ENCODE assay signal across 9 cellular contexts in the genomic region with DNA sequence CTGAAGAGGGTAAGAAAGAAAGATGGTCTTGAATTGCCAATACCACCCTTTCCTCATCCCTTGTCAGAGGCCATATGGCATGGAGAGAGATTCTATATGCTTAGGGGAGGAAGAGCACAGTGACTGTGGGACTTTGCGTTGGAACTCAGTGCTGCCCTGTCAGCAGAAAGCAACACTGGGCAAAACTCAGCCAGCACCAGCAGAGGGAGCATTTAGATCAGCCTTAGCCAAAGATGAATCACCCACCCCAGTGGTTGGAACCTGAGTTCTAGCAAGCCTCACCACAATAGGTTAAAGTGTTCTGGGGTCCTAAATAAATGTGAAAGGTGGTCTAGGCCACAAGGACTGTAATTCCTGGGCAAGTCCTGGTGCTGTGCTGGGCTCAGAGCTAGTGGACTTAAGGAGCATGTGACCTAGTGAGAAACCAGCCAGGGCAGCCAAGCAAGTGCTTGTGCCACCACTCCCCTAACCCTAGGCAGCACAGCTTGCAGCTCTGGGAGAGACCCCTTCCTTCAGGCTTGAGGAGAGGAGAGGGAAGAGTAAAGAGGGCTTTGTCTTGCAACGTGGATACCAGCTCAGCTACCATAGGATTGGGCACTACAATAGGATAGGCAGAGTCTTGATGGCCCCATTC. TPM values are rescaled to one million over a fixed set of nuclear protein-coding genes. Genes with fewer than 3 reads are reported as not detected.
DNase-seq lines count a peak whose midpoint lies in the region; ATAC-seq and TF ChIP-seq lines count a peak whose summit lies in the region.
"Had no signal": no experiment of that assay in that cellular context is flagged by ENCODE, and none has a peak within 500 bp of the region (broad histone marks: within the 10 kb centered on the region; RNA-seq: fewer than 3 reads in every experiment).

No MANE protein-coding gene starts in this region.

- H3K36me3 Mint-ChIP-seq in MCF 10A (ENCODE audit: insufficient read depth, unreplicated experiment), result no peaks in the 10 kb centered on the region
- H3K36me3 Mint-ChIP-seq in activated naive CD4-positive, alpha-beta T cell treated with anti-CD3 and anti-CD28 coated beads for 36 hours (ENCODE audit: low read depth), result peaks cover 4% of the 10 kb centered on the region

- no peaks in the 10 kb centered on the region for H3K4me1 Mint-ChIP-seq in MCF 10A (ENCODE audit: insufficient read depth, unreplicated experiment)
- H3K4me1 Mint-ChIP-seq in activated naive CD4-positive, alpha-beta T cell treated with anti-CD3 and anti-CD28 coated beads for 36 hours (ENCODE audit: low read depth), result peaks cover 23% of the 10 kb centered on the region

- ATAC-seq in HG02642 (IDR thresholded peaks at IDR 0.05; ENCODE audit: poor library complexity, unreplicated experiment), result peak; percentile 67
- peak; percentile 88 for ATAC-seq in stimulated activated naive CD8-positive, alpha-beta T cell treated with anti-CD3 and anti-CD28 coated beads, Interleukin-15, Interleukin-2, amounts not matched to agents 100 U/mL and 50 U/mL, for 24 hours

- peaks cover 9% of the 10 kb centered on the region for H3K9me3 Mint-ChIP-seq in MCF 10A (ENCODE audit: unreplicated experiment)
- H3K9me3 Mint-ChIP-seq in activated naive CD4-positive, alpha-beta T cell treated with anti-CD3 and anti-CD28 coated beads for 36 hours, result peaks cover 7% of the 10 kb centered on the region

- H3K27ac ChIP-seq in breast epithelium, result no peak overlapping the region
- H3K27ac ChIP-seq: epithelial cell of prostate had no signal

- DNase-seq in MCF 10A (ENCODE audit: unreplicated experiment) (peak; percentile 59), breast epithelium (ENCODE audit: low spot score in 2 of 2) (no peak), NCI-H1930 (lab: John Stamatoyannopoulos, UW) (peak; percentile 9 to 40), iPS-NIHi7 (ENCODE audit: extremely low spot score) (peak; percentile 55), NCI-H446 treated with DMSO at 0.1 percent for 48 hours (lab: John Stamatoyannopoulos, UW) (no peak)
- DNase-seq in activated naive CD4-positive, alpha-beta T cell treated with anti-CD3 and anti-CD28 coated beads for 36 hours, result peak; percentile 76
- DNase-seq in stimulated activated naive CD8-positive, alpha-beta T cell treated with anti-CD3 and anti-CD28 coated beads, Interleukin-15, Interleukin-2, amounts not matched to agents 100 U/mL and 50 U/mL, for 24 hours, result peak; percentile 63

- no TSS peak for BruUV-seq in MCF 10A (replicated peaks; lab: Mats Ljungman, UMichigan)

- CTCF ChIA-PET in MCF 10A (lab: Yijun Ruan, JAX), result interaction anchor here (0.6 to 2.1 kb wide), 11 partner anchors 11 to 427 kb away, joined by 3 to 15 read pairs (median 4); partner anchors contain the start of gene BCAT1
- CTCF ChIA-PET in activated naive CD4-positive, alpha-beta T cell treated with anti-CD3 and anti-CD28 coated beads for 36 hours (lab: Charles Lee), result interaction anchor here (0.7 to 2.7 kb wide), 3 partner anchors 12 to 194 kb away, joined by 3 to 10 read pairs (median 4); no protein-coding TSS in a partner anchor

- intact Hi-C loops in MCF 10A (cut with micrococcal nuclease), result no loop called here
- intact Hi-C loops in breast epithelium (cut with DNase I; ENCODE audit: low total_unique reads), result no loop called here
- intact Hi-C loops in activated naive CD4-positive, alpha-beta T cell treated with anti-CD3 and anti-CD28 coated beads for 36 hours (cut with micrococcal nuclease), result loop anchor here (1.0 to 2.0 kb wide), 3 partner anchors 30 to 195 kb away; no protein-coding TSS in a partner anchor

- H3K27me3 Mint-ChIP-seq in MCF 10A (ENCODE audit: insufficient read depth, unreplicated experiment), result no peaks in the 10 kb centered on the region
- peaks cover 17% of the 10 kb centered on the region for H3K27me3 Mint-ChIP-seq in activated naive CD4-positive, alpha-beta T cell treated with anti-CD3 and anti-CD28 coated beads for 36 hours (ENCODE audit: low read depth)

- H3K4me3 Mint-ChIP-seq in MCF 10A (ENCODE audit: unreplicated experiment), result no peak overlapping the region
- H3K4me3 Mint-ChIP-seq in activated naive CD4-positive, alpha-beta T cell treated with anti-CD3 and anti-CD28 coated beads for 36 hours, result no peak overlapping the region

- H3K36me3 ChIP-seq in breast epithelium, result no peaks in the 10 kb centered on the region

- peak; percentile 66 for TF ChIP-seq CTCF in MCF 10A (IDR thresholded peaks at IDR 0.05; ENCODE audit: unreplicated experiment)
- no peak for TF ChIP-seq CTCF in breast epithelium (IDR thresholded peaks at IDR 0.05)

- no peak for TF ChIP-seq POLR2A in breast epithelium (IDR thresholded peaks at IDR 0.05)

- H3K4me1 ChIP-seq in breast epithelium, result no peaks in the 10 kb centered on the region

- no peak overlapping the region for H3K27ac Mint-ChIP-seq in MCF 10A (ENCODE audit: low read depth, unreplicated experiment)
- H3K27ac Mint-ChIP-seq in activated naive CD4-positive, alpha-beta T cell treated with anti-CD3 and anti-CD28 coated beads for 36 hours, result no peak overlapping the region

- POLR2A ChIA-PET in MCF 10A (lab: Yijun Ruan, JAX), result interaction anchor here (0.8 kb wide), 1 partner anchor 11 kb away, joined by 3 read pairs; no protein-coding TSS in a partner anchor

- H3K27me3 ChIP-seq in breast epithelium, result no peaks in the 10 kb centered on the region

- peaks cover 0 to 28% of the 10 kb centered on the region in 2 donors for H3K9me3 ChIP-seq in breast epithelium

- H3K4me3 ChIP-seq in breast epithelium, result no peak overlapping the region

RNA-seq across cellular contexts. Expression of gene BCAT1, which starts 11.4 kb away (rescaled TPM):
- 0.12 and 0.20 TPM in 2 replicates for total RNA-seq in MCF 10A (2022)
- 10 to 100 TPM in 2 of 3 donors, 1 to 10 TPM in 1; 8.8 to 35.8 (median 12.1) TPM for total RNA-seq in breast epithelium
- 10 to 100 TPM; 16.4 to 16.7 TPM for total RNA-seq in activated naive CD4-positive, alpha-beta T cell treated with anti-CD3 and anti-CD28 coated beads for 36 hours

Comparison
In these comparisons a context has a peak if more than half of its experiments do, and no peak if none do; other contexts are left out.
1. DNase-seq: peak in MCF 10A (single experiment), NCI-H1930 (2 of 2), activated naive CD4-positive, alpha-beta T cell treated with anti-CD3 and anti-CD28 coated beads for 36 hours (single experiment), iPS-NIHi7 (single experiment) and stimulated activated naive CD8-positive, alpha-beta T cell treated with anti-CD3 and anti-CD28 coated beads, Interleukin-15, Interleukin-2, amounts not matched to agents 100 U/mL and 50 U/mL, for 24 hours (single experiment); none in breast epithelium (0 of 2) and NCI-H446 treated with DMSO at 0.1 percent for 48 hours (single experiment).